In the genomic region with DNA sequence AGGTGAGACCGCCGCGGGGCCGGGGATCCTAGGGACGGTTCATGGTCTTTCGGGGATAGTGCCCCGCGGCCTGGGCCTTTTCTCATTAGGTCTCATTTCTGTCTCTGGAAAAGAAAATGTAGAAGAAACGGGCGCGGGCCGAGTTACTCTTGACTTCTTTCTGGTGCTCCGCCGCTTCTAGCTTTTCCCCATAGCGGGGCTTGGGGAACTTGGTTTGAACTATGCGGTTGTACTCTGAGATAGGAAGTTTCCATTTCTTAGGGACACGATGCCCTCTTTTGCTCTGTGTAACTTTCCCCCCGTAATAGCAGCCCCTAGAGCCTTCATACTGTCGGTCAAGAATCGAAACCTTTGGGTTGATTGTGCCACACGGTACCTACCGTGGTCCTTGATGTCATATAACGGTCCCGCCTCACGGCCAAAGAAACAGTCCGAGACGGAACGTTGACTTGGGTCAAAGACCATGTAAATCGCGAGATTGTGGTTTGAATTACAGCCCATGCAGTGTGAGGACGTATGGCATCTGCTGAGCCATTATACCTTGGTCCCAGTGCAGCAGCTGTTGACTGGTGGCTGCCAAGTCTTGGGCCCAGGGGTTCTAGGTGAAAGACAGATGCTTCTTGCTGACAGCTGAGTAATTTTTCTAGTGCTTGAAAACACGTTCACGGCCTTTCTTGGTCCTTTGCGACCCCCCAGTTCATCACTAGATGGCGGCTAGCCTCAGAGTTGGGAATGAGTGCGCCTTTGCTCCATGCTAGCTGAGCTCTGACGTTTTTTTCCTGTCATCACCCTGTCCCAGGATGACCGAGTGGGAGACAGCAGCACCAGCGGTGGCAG, we compare ENCODE assay signal across 8 cellular contexts. TPM values are rescaled to one million over a fixed set of nuclear protein-coding genes. Genes with fewer than 3 reads are reported as not detected.
A peak's percentile ranks its signal among the peaks of the same experiment; 100 is the strongest.
DNase-seq lines count a peak whose midpoint lies in the region; ATAC-seq and TF ChIP-seq lines count a peak whose summit lies in the region.

No MANE protein-coding gene starts in this region.

- H3K9me3 Mint-ChIP-seq in neural progenitor cell, result no peaks in the 10 kb centered on the region

- H2AFZ ChIP-seq in neural progenitor cell (replicated peaks), result no peak overlapping the region

- peaks cover 10% of the 10 kb centered on the region for H3K27me3 Mint-ChIP-seq in neural progenitor cell (ENCODE audit: insufficient read depth, low read depth)

- H3K4me1 Mint-ChIP-seq in neural progenitor cell, result peaks cover 28% of the 10 kb centered on the region

- DNase-seq in GM12865 (ENCODE audit: low read depth), result no peak
- DNase-seq in NCI-H2227 treated with DMSO at 0.1 percent for 48 hours (lab: John Stamatoyannopoulos, UW), result peak; percentile 52
- DNase-seq in effector memory CD4-positive, alpha-beta T cell, result no peak
- no peak for DNase-seq in neural progenitor cell (ENCODE audit: low spot score)
- no peak for DNase-seq in HCEC 1CT
- no peak for DNase-seq in C1 segment of cervical spinal cord (lab: John Stamatoyannopoulos, UW)
- no peak for DNase-seq in H4 (ENCODE audit: low spot score)

- H3K27me3 ChIP-seq in effector memory CD4-positive, alpha-beta T cell (replicated peaks; ENCODE audit: control insufficient read depth, insufficient read depth, low read length, poor library complexity, severe bottlenecking), result no peaks in the 10 kb centered on the region
- H3K27me3 ChIP-seq in neural progenitor cell, result no peaks in the 10 kb centered on the region

- peaks cover 29% of the 10 kb centered on the region for H3F3A ChIP-seq in neural progenitor cell (ENCODE audit: low read depth)

- peaks cover 58% of the 10 kb centered on the region for H3K79me2 ChIP-seq in neural progenitor cell (ENCODE audit: low read depth)

- peak overlapping the region; percentile 97 for H3K4me3 Mint-ChIP-seq in neural progenitor cell

- peak overlapping the region; percentile 97 for H3K4me2 ChIP-seq in neural progenitor cell

- ATAC-seq in GM21619 (IDR thresholded peaks at IDR 0.05; ENCODE audit: unreplicated experiment), result no peak

- H3K9me3 ChIP-seq in effector memory CD4-positive, alpha-beta T cell (ENCODE audit: control insufficient read depth, low read length), result no peaks in the 10 kb centered on the region
- no peaks in the 10 kb centered on the region for H3K9me3 ChIP-seq in neural progenitor cell (ENCODE audit: low read depth)

- H3K4me3 ChIP-seq in GM12865 (ENCODE audit: low read depth, low read length), result peak overlapping the region; percentile 88
- H3K4me3 ChIP-seq in effector memory CD4-positive, alpha-beta T cell (ENCODE audit: insufficient read depth, low read depth, low read length, poor library complexity, severe bottlenecking), result peak overlapping the region; percentile 71
- peak overlapping the region; percentile 77 for H3K4me3 ChIP-seq in neural progenitor cell

- peaks cover 26% of the 10 kb centered on the region for H3K4me1 ChIP-seq in effector memory CD4-positive, alpha-beta T cell (ENCODE audit: control insufficient read depth, insufficient read depth, low read length, poor library complexity, severe bottlenecking)
- H3K4me1 ChIP-seq in neural progenitor cell, result peaks cover 14% of the 10 kb centered on the region

- TF ChIP-seq CTCF in GM12865 (IDR thresholded peaks at IDR 0.05; ENCODE audit: insufficient read depth, low read depth, low read length, missing control alignments) (no peak), neural progenitor cell (IDR thresholded peaks at IDR 0.05) (peak; percentile 11)

- H3K9ac ChIP-seq in neural progenitor cell, result peak overlapping the region; percentile 67

- H3K27ac Mint-ChIP-seq in neural progenitor cell, result peak overlapping the region; percentile 99

- H3K27ac ChIP-seq in effector memory CD4-positive, alpha-beta T cell (ENCODE audit: insufficient read depth, low read length, poor library complexity, severe bottlenecking), result peak overlapping the region; percentile 98
- no peak overlapping the region for H3K27ac ChIP-seq in neural progenitor cell

- peaks cover 15% of the 10 kb centered on the region for H3K36me3 ChIP-seq in effector memory CD4-positive, alpha-beta T cell (ENCODE audit: control insufficient read depth, insufficient read depth, low read length)
- no peaks in the 10 kb centered on the region for H3K36me3 ChIP-seq in neural progenitor cell

- peaks cover 16% of the 10 kb centered on the region for H3K36me3 Mint-ChIP-seq in neural progenitor cell

- peaks cover 10% of the 10 kb centered on the region for H4K20me1 ChIP-seq in neural progenitor cell (ENCODE audit: low read depth)

RNA-seq across cellular contexts. Expression of a gene that starts 0.5 kb away (rescaled TPM):
- 1,938 and 2,407 TPM in 2 replicates for total RNA-seq in neural progenitor cell (ENCODE audit: low replicate concordance)
- 3,081 and 3,534 TPM in 2 replicates for total RNA-seq in H4 (2014; rRNA removed; shearing (Covaris generic))

RNA-seq across cellular contexts. Expression of a gene that starts 6.7 kb away (rescaled TPM):
- total RNA-seq in neural progenitor cell (ENCODE audit: low replicate concordance), result 1.4 and 8.5 TPM in 2 replicates
- 1.4 and 1.9 TPM in 2 replicates for total RNA-seq in H4 (2014; rRNA removed; shearing (Covaris generic))

RNA-seq across cellular contexts. Expression of a gene that starts 7.9 kb away (rescaled TPM):
- 0.62 TPM in 1 of 2 replicates, not detected in the other for total RNA-seq in neural progenitor cell (ENCODE audit: low replicate concordance)
- not detected in 2 replicates for total RNA-seq in H4 (2014; rRNA removed; shearing (Covaris generic))

RNA-seq across cellular contexts. Expression of a gene that starts 20.9 kb away (rescaled TPM):
- total RNA-seq in neural progenitor cell (ENCODE audit: low replicate concordance), result 6.9 and 9.3 TPM in 2 replicates
- 15.6 and 23.6 TPM in 2 replicates for total RNA-seq in H4 (2014; rRNA removed; shearing (Covaris generic))

RNA-seq across cellular contexts. Expression of a gene that starts 25.0 kb away (rescaled TPM):
- total RNA-seq in neural progenitor cell (ENCODE audit: low replicate concordance), result 3.7 and 8.0 TPM in 2 replicates
- total RNA-seq in H4 (2014; rRNA removed; shearing (Covaris generic)), result 1.6 and 5.1 TPM in 2 replicates
